1 cellular context compared by ENCODE assay signal in genomic region chr1:115771847-115772457, GRCh38.
TF ChIP-seq lines count a peak whose summit lies in the region.

No MANE protein-coding gene starts in this region.

TF ChIP-seq in K562, 482 proteins besides CTCF, POLR2A, EP300 and RAD21 (continued from another document and continues in another):
- no peak for TF ChIP-seq SFPQ (IDR thresholded peaks at IDR 0.05; ENCODE audit: low read depth, low read length)
- no peak for TF ChIP-seq SLC30A9 (CRISPR knock-in tag; IDR thresholded peaks at IDR 0.05)
- TF ChIP-seq GTF2F1 (IDR thresholded peaks at IDR 0.05; ENCODE audit: low read depth, low read length) = no peak
- TF ChIP-seq GTF2A2 (tag; IDR thresholded peaks at IDR 0.05) = no peak
- no peak for TF ChIP-seq NFRKB (IDR thresholded peaks at IDR 0.05; ENCODE audit: low read depth)
- TF ChIP-seq ZSCAN29 (IDR thresholded peaks at IDR 0.05) = no peak
- no peak for TF ChIP-seq RREB1 (CRISPR knock-in tag; IDR thresholded peaks at IDR 0.05)
- TF ChIP-seq E2F5 (CRISPR knock-in tag; IDR thresholded peaks at IDR 0.05) = no peak
- TF ChIP-seq DEAF1 (CRISPR knock-in tag; IDR thresholded peaks at IDR 0.05) = peak; percentile 80
- TF ChIP-seq BHLHE40 (IDR thresholded peaks at IDR 0.05; ENCODE audit: low read length) = no peak
- no peak for TF ChIP-seq ZNF407 (IDR thresholded peaks at IDR 0.05; ENCODE audit: low read depth)
- TF ChIP-seq PRDM10 (IDR thresholded peaks at IDR 0.05; ENCODE audit: partially characterized antibody) = peak; percentile 80
- TF ChIP-seq ZC3H11A (IDR thresholded peaks at IDR 0.05; ENCODE audit: low read depth, low read length) = no peak
- peak; percentile 75 for TF ChIP-seq SMC3 (conservative IDR thresholded peaks at IDR 0.05; ENCODE audit: insufficient read depth, low read depth, low read length)
- no peak for TF ChIP-seq POLR3G (IDR thresholded peaks at IDR 0.05; ENCODE audit: extremely low read depth, insufficient read length, insufficient replicate concordance)
- no peak for TF ChIP-seq MED1 (CRISPR knock-in tag; IDR thresholded peaks at IDR 0.05; ENCODE audit: borderline replicate concordance)
- TF ChIP-seq HDAC6 (IDR thresholded peaks at IDR 0.05; ENCODE audit: low read depth, low read length) = no peak
- no peak for TF ChIP-seq PTRF (tag; IDR thresholded peaks at IDR 0.05)
- TF ChIP-seq ZBTB8A (IDR thresholded peaks at IDR 0.05; ENCODE audit: partially characterized antibody) = no peak
- no peak for TF ChIP-seq ZNF75A (CRISPR knock-in tag; IDR thresholded peaks at IDR 0.05)
- TF ChIP-seq ZNF57 (CRISPR knock-in tag; IDR thresholded peaks at IDR 0.05) = no peak
- no peak for TF ChIP-seq PBX2 (CRISPR knock-in tag; IDR thresholded peaks at IDR 0.05; ENCODE audit: low read depth)
- TF ChIP-seq PBX2 (tag; conservative IDR thresholded peaks at IDR 0.05; ENCODE audit: low read depth) = peak; percentile 70
- TF ChIP-seq ZNF586 (CRISPR knock-in tag; conservative IDR thresholded peaks at IDR 0.05) = no peak
- TF ChIP-seq ETS1 (conservative IDR thresholded peaks at IDR 0.05; ENCODE audit: control insufficient read depth, low read depth, low read length) = no peak
- TF ChIP-seq DNMT1 (IDR thresholded peaks at IDR 0.05) = no peak
- TF ChIP-seq RBM17 (IDR thresholded peaks at IDR 0.05; ENCODE audit: borderline replicate concordance, low read depth, low read length) = no peak
- no peak for TF ChIP-seq KDM1A (IDR thresholded peaks at IDR 0.05)
